In the genomic region with DNA sequence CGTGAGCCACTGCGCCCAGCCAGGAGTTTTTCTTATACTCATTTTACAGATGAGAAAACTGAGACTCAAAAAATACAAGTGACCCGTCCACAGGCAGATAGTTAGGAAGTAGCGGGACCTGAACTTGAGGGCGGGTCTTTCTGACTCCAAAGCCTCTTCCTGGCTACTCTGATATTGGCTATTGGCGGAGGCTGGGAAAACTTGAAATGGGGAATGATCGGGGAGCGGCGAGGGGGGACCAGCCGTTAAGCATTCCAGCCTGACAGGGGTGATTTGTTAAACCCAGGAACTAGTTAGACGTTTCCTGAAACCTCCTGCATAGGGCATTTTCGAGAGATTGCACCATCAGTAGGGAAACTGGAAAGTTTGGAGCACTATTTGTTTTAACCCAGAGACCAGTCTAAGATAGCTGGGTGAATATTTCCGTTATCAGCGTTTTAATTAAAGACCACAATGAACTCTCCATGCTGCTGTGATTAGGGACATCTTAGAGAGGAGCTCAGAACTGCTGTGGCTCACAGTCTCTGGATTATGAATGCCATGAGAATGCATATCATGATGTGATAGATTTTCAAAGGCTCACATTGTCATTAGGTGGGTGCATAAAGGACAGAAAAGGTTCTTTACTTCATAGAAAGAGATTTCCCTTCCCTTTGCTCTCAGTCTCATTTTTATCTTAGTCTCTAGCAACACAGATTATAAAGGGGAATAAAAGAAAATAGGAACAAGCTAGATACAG, we compare ENCODE assay signal across 1 cellular context.
TF ChIP-seq lines count a peak whose summit lies in the region.

No MANE protein-coding gene starts in this region.

TF ChIP-seq in GM23338, 12 proteins besides CTCF, POLR2A, EP300 and RAD21 (continued from another document):
- TF ChIP-seq, protein P1, sequence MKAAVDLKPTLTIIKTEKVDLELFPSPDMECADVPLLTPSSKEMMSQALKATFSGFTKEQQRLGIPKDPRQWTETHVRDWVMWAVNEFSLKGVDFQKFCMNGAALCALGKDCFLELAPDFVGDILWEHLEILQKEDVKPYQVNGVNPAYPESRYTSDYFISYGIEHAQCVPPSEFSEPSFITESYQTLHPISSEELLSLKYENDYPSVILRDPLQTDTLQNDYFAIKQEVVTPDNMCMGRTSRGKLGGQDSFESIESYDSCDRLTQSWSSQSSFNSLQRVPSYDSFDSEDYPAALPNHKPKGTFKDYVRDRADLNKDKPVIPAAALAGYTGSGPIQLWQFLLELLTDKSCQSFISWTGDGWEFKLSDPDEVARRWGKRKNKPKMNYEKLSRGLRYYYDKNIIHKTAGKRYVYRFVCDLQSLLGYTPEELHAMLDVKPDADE (IDR thresholded peaks at IDR 0.05): no peak
- TF ChIP-seq POLR2AphosphoS5 (IDR thresholded peaks at IDR 0.05; ENCODE audit: low read depth) (no peak), EZH2phosphoT487 (IDR thresholded peaks at IDR 0.05; ENCODE audit: unreplicated experiment) (no peak), NANOG (IDR thresholded peaks at IDR 0.05; ENCODE audit: borderline replicate concordance) (no peak), ZNF114 (CRISPR knock-in tag; IDR thresholded peaks at IDR 0.05) (no peak), STAT1 (IDR thresholded peaks at IDR 0.05; ENCODE audit: unreplicated experiment) (no peak), EZH2 (IDR thresholded peaks at IDR 0.05; ENCODE audit: low read depth, unreplicated experiment) (no peak), ZNF331 (CRISPR knock-in tag; IDR thresholded peaks at IDR 0.05; ENCODE audit: low read depth) (no peak)
- TF ChIP-seq, protein P2, sequence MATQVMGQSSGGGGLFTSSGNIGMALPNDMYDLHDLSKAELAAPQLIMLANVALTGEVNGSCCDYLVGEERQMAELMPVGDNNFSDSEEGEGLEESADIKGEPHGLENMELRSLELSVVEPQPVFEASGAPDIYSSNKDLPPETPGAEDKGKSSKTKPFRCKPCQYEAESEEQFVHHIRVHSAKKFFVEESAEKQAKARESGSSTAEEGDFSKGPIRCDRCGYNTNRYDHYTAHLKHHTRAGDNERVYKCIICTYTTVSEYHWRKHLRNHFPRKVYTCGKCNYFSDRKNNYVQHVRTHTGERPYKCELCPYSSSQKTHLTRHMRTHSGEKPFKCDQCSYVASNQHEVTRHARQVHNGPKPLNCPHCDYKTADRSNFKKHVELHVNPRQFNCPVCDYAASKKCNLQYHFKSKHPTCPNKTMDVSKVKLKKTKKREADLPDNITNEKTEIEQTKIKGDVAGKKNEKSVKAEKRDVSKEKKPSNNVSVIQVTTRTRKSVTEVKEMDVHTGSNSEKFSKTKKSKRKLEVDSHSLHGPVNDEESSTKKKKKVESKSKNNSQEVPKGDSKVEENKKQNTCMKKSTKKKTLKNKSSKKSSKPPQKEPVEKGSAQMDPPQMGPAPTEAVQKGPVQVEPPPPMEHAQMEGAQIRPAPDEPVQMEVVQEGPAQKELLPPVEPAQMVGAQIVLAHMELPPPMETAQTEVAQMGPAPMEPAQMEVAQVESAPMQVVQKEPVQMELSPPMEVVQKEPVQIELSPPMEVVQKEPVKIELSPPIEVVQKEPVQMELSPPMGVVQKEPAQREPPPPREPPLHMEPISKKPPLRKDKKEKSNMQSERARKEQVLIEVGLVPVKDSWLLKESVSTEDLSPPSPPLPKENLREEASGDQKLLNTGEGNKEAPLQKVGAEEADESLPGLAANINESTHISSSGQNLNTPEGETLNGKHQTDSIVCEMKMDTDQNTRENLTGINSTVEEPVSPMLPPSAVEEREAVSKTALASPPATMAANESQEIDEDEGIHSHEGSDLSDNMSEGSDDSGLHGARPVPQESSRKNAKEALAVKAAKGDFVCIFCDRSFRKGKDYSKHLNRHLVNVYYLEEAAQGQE (IDR thresholded peaks at IDR 0.05; ENCODE audit: unreplicated experiment): no peak
- TF ChIP-seq, protein P3, sequence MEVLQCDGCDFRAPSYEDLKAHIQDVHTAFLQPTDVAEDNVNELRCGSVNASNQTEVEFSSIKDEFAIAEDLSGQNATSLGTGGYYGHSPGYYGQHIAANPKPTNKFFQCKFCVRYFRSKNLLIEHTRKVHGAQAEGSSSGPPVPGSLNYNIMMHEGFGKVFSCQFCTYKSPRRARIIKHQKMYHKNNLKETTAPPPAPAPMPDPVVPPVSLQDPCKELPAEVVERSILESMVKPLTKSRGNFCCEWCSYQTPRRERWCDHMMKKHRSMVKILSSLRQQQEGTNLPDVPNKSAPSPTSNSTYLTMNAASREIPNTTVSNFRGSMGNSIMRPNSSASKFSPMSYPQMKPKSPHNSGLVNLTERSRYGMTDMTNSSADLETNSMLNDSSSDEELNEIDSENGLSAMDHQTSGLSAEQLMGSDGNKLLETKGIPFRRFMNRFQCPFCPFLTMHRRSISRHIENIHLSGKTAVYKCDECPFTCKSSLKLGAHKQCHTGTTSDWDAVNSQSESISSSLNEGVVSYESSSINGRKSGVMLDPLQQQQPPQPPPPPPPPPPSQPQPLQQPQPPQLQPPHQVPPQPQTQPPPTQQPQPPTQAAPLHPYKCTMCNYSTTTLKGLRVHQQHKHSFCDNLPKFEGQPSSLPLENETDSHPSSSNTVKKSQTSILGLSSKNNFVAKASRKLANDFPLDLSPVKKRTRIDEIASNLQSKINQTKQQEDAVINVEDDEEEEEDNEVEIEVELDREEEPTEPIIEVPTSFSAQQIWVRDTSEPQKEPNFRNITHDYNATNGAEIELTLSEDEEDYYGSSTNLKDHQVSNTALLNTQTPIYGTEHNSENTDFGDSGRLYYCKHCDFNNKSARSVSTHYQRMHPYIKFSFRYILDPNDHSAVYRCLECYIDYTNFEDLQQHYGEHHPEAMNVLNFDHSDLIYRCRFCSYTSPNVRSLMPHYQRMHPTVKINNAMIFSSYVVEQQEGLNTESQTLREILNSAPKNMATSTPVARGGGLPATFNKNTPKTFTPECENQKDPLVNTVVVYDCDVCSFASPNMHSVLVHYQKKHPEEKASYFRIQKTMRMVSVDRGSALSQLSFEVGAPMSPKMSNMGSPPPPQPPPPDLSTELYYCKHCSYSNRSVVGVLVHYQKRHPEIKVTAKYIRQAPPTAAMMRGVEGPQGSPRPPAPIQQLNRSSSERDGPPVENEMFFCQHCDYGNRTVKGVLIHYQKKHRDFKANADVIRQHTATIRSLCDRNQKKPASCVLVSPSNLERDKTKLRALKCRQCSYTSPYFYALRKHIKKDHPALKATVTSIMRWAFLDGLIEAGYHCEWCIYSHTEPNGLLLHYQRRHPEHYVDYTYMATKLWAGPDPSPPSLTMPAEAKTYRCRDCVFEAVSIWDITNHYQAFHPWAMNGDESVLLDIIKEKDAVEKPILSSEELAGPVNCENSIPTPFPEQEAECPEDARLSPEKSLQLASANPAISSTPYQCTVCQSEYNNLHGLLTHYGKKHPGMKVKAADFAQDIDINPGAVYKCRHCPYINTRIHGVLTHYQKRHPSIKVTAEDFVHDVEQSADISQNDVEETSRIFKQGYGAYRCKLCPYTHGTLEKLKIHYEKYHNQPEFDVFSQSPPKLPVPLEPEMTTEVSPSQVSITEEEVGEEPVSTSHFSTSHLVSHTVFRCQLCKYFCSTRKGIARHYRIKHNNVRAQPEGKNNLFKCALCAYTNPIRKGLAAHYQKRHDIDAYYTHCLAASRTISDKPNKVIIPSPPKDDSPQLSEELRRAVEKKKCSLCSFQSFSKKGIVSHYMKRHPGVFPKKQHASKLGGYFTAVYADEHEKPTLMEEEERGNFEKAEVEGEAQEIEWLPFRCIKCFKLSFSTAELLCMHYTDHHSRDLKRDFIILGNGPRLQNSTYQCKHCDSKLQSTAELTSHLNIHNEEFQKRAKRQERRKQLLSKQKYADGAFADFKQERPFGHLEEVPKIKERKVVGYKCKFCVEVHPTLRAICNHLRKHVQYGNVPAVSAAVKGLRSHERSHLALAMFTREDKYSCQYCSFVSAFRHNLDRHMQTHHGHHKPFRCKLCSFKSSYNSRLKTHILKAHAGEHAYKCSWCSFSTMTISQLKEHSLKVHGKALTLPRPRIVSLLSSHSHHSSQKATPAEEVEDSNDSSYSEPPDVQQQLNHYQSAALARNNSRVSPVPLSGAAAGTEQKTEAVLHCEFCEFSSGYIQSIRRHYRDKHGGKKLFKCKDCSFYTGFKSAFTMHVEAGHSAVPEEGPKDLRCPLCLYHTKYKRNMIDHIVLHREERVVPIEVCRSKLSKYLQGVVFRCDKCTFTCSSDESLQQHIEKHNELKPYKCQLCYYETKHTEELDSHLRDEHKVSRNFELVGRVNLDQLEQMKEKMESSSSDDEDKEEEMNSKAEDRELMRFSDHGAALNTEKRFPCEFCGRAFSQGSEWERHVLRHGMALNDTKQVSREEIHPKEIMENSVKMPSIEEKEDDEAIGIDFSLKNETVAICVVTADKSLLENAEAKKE (CRISPR knock-in tag; IDR thresholded peaks at IDR 0.05): no peak
